Comparison of ENCODE assay signal across 1 cellular context in the genomic region with DNA sequence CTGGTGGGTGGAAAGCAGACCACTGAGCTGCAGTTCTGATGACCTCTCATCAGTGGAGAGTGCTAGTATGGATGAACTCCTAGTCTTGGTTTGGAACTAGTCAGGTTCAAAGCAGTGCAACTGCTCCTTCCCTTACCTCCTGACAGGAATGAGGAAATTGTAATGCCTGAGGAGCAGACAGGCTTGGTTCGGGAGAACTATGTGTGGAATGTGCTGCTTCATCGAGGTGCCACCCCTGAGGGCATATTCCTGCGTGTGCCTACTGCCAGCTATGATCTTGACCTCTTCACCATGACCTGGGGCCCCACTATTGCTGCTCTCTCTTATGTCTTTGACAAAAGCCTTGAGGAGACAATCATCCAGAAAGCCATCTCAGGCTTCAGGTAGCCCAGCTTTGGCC.
TF ChIP-seq lines count a peak whose summit lies in the region.

No MANE protein-coding gene starts in this region.

TF ChIP-seq in A549, 52 proteins besides CTCF, POLR2A, EP300 and RAD21 (continued from another document):
- TF ChIP-seq, protein P1, sequence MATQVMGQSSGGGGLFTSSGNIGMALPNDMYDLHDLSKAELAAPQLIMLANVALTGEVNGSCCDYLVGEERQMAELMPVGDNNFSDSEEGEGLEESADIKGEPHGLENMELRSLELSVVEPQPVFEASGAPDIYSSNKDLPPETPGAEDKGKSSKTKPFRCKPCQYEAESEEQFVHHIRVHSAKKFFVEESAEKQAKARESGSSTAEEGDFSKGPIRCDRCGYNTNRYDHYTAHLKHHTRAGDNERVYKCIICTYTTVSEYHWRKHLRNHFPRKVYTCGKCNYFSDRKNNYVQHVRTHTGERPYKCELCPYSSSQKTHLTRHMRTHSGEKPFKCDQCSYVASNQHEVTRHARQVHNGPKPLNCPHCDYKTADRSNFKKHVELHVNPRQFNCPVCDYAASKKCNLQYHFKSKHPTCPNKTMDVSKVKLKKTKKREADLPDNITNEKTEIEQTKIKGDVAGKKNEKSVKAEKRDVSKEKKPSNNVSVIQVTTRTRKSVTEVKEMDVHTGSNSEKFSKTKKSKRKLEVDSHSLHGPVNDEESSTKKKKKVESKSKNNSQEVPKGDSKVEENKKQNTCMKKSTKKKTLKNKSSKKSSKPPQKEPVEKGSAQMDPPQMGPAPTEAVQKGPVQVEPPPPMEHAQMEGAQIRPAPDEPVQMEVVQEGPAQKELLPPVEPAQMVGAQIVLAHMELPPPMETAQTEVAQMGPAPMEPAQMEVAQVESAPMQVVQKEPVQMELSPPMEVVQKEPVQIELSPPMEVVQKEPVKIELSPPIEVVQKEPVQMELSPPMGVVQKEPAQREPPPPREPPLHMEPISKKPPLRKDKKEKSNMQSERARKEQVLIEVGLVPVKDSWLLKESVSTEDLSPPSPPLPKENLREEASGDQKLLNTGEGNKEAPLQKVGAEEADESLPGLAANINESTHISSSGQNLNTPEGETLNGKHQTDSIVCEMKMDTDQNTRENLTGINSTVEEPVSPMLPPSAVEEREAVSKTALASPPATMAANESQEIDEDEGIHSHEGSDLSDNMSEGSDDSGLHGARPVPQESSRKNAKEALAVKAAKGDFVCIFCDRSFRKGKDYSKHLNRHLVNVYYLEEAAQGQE (IDR thresholded peaks at IDR 0.05): no peak
- TF ChIP-seq HOXA7 (CRISPR knock-in tag; IDR thresholded peaks at IDR 0.05): no peak
- no peak for TF ChIP-seq JUNB (IDR thresholded peaks at IDR 0.05)
- no peak for TF ChIP-seq ZC3H11A (IDR thresholded peaks at IDR 0.05)
- no peak for TF ChIP-seq SMC3 (IDR thresholded peaks at IDR 0.05)
